19 cellular contexts compared by ENCODE assay signal in genomic region chr18:31399336-31400032, GRCh38. TPM values are rescaled to one million over a fixed set of nuclear protein-coding genes. Genes with fewer than 3 reads are reported as not detected.
A peak's percentile ranks its signal among the peaks of the same experiment; 100 is the strongest.
DNase-seq lines count a peak whose midpoint lies in the region; ATAC-seq and TF ChIP-seq lines count a peak whose summit lies in the region.
"Had no signal": no experiment of that assay in that cellular context is flagged by ENCODE, and none has a peak within 500 bp of the region (broad histone marks: within the 10 kb centered on the region; RNA-seq: fewer than 3 reads in every experiment).

No MANE protein-coding gene starts in this region.

- no peaks in the 10 kb centered on the region for H3K4me1 ChIP-seq in thyroid gland

- TF ChIP-seq CTCF in epithelial cell of esophagus (IDR thresholded peaks at IDR 0.05; ENCODE audit: insufficient read depth, low read depth, low read length, missing control alignments) (no peak), nephron (IDR thresholded peaks at IDR 0.05; ENCODE audit: unreplicated experiment in 3 of 3) (no peak), thyroid gland (IDR thresholded peaks at IDR 0.05) (no peak)

- no peaks in the 10 kb centered on the region for H3K9me3 Mint-ChIP-seq in nephron
- H3K9me3 Mint-ChIP-seq: activated CD4-positive, alpha-beta T cell treated with anti-CD3 and anti-CD28 coated beads, Interleukin-2, amount 10 ng/mL, durations not matched to agents 7 days and 5 days; activated naive CD8-positive, alpha-beta T cell treated with anti-CD3 and anti-CD28 coated beads for 36 hours; activated T-cell treated with anti-CD3 and anti-CD28 coated beads, Interleukin-2, amount 50 U/mL, for 24 hours had no signal

- H3K27ac ChIP-seq in thyroid gland, result no peak overlapping the region
- H3K27ac ChIP-seq: lower lobe of right lung had no signal

- H3K27ac Mint-ChIP-seq in nephron, result peak overlapping the region; percentile 45 to 67 (median 47)
- H3K27ac Mint-ChIP-seq: activated CD4-positive, alpha-beta T cell treated with anti-CD3 and anti-CD28 coated beads, Interleukin-2, amount 10 ng/mL, durations not matched to agents 7 days and 5 days; activated naive CD8-positive, alpha-beta T cell treated with anti-CD3 and anti-CD28 coated beads for 36 hours; activated T-cell treated with anti-CD3 and anti-CD28 coated beads, Interleukin-2, amount 50 U/mL, for 24 hours; T-helper 17 cell had no signal

- H3K4me3 ChIP-seq in epithelial cell of esophagus (ENCODE audit: low read length), result no peak overlapping the region
- no peak overlapping the region for H3K4me3 ChIP-seq in thyroid gland (replicated peaks in 1 of 3)
- H3K4me3 ChIP-seq: lower lobe of right lung, Peyer's patch had no signal

- 69 to 78% methylated on average over 5 of the region's 5 CpGs for WGBS in thyroid gland, 2 donors

- DNase-seq in GF-D8 (lab: John Stamatoyannopoulos, UW), result peak; percentile 9
- peak; percentile 18 for DNase-seq in RKO (ENCODE audit: low spot score)
- DNase-seq in epithelial cell of esophagus (ENCODE audit: low read depth), result peak; percentile 69
- DNase-seq in thyroid gland, result no peak
- DNase-seq in NCI-H82 treated with DMSO at 0.1 percent for 48 hours (lab: John Stamatoyannopoulos, UW; ENCODE audit: unreplicated experiment), result no peak
- DNase-seq in NCI-H1105 treated with DMSO at 0.1 percent for 48 hours (lab: John Stamatoyannopoulos, UW), result no peak
- DNase-seq: activated CD4-positive, alpha-beta T cell treated with anti-CD3 and anti-CD28 coated beads, Interleukin-2, amount 10 ng/mL, durations not matched to agents 7 days and 5 days; activated naive CD8-positive, alpha-beta T cell treated with anti-CD3 and anti-CD28 coated beads for 36 hours; activated T-cell treated with anti-CD3 and anti-CD28 coated beads, Interleukin-2, amount 50 U/mL, for 24 hours; GOT3; KG1; lower lobe of right lung; NCI-H1436 treated with DMSO at 0.1 percent for 48 hours; NCI-H510A; T-helper 17 cell had no signal

- no peaks in the 10 kb centered on the region for H3K36me3 Mint-ChIP-seq in nephron (ENCODE audit: low read depth)
- H3K36me3 Mint-ChIP-seq: activated naive CD8-positive, alpha-beta T cell treated with anti-CD3 and anti-CD28 coated beads for 36 hours had no signal

- no peak overlapping the region for H3K4me3 Mint-ChIP-seq in nephron
- H3K4me3 Mint-ChIP-seq: activated CD4-positive, alpha-beta T cell treated with anti-CD3 and anti-CD28 coated beads, Interleukin-2, amount 10 ng/mL, durations not matched to agents 7 days and 5 days; activated naive CD8-positive, alpha-beta T cell treated with anti-CD3 and anti-CD28 coated beads for 36 hours; activated T-cell treated with anti-CD3 and anti-CD28 coated beads, Interleukin-2, amount 50 U/mL, for 24 hours; T-helper 17 cell had no signal

- no peak for ATAC-seq in GM21619 (IDR thresholded peaks at IDR 0.05; ENCODE audit: unreplicated experiment)
- ATAC-seq: lower lobe of right lung, T-helper 17 cell had no signal

- intact Hi-C loops in thyroid gland (cut with DNase I), result no loop called here

- TF ChIP-seq POLR2A in thyroid gland (IDR thresholded peaks at IDR 0.05), result no peak

- no peaks in the 10 kb centered on the region for H3K27me3 Mint-ChIP-seq in nephron (ENCODE audit: low read depth)
- H3K27me3 Mint-ChIP-seq: activated T-cell treated with anti-CD3 and anti-CD28 coated beads, Interleukin-2, amount 50 U/mL, for 24 hours; T-helper 17 cell had no signal

- no peaks in the 10 kb centered on the region for H3K36me3 ChIP-seq in thyroid gland
- H3K36me3 ChIP-seq: lower lobe of right lung, Peyer's patch had no signal

- no peaks in the 10 kb centered on the region for H3K9me3 ChIP-seq in thyroid gland
- H3K9me3 ChIP-seq: lower lobe of right lung, Peyer's patch had no signal

- peaks cover 39% of the 10 kb centered on the region for H3K4me1 Mint-ChIP-seq in nephron
- H3K4me1 Mint-ChIP-seq: activated CD4-positive, alpha-beta T cell treated with anti-CD3 and anti-CD28 coated beads, Interleukin-2, amount 10 ng/mL, durations not matched to agents 7 days and 5 days; activated naive CD8-positive, alpha-beta T cell treated with anti-CD3 and anti-CD28 coated beads for 36 hours; T-helper 17 cell had no signal

- no peaks in the 10 kb centered on the region for H3K27me3 ChIP-seq in thyroid gland
- H3K27me3 ChIP-seq: Peyer's patch had no signal

RNA-seq across cellular contexts. Expression of gene DSG4, which starts 22.9 kb away (rescaled TPM):
- total RNA-seq in thyroid gland, result not detected
- total RNA-seq: activated CD4-positive, alpha-beta T cell treated with anti-CD3 and anti-CD28 coated beads, Interleukin-2, amount 10 ng/mL, durations not matched to agents 7 days and 5 days; activated naive CD8-positive, alpha-beta T cell treated with anti-CD3 and anti-CD28 coated beads for 36 hours; fibroblast of lung; lower lobe of right lung; T-helper 17 cell had no signal

RNA-seq across cellular contexts. Expression of gene DSG3, which starts 48.1 kb away (rescaled TPM):
- under 1 TPM in 1 of 4 donors, not detected in 3; 0.10 TPM for total RNA-seq in thyroid gland
- total RNA-seq: activated CD4-positive, alpha-beta T cell treated with anti-CD3 and anti-CD28 coated beads, Interleukin-2, amount 10 ng/mL, durations not matched to agents 7 days and 5 days; activated naive CD8-positive, alpha-beta T cell treated with anti-CD3 and anti-CD28 coated beads for 36 hours; fibroblast of lung; lower lobe of right lung; T-helper 17 cell had no signal

Comparison
In these comparisons a context has a peak if more than half of its experiments do, and no peak if none do; other contexts are left out.
1. DNase-seq: peak in GF-D8 (single experiment), RKO (single experiment) and epithelial cell of esophagus (single experiment); none in thyroid gland (0 of 2), NCI-H82 treated with DMSO at 0.1 percent for 48 hours (single experiment) and NCI-H1105 treated with DMSO at 0.1 percent for 48 hours (single experiment).